Comparison of ENCODE assay signal across 8 cellular contexts in the genomic region with DNA sequence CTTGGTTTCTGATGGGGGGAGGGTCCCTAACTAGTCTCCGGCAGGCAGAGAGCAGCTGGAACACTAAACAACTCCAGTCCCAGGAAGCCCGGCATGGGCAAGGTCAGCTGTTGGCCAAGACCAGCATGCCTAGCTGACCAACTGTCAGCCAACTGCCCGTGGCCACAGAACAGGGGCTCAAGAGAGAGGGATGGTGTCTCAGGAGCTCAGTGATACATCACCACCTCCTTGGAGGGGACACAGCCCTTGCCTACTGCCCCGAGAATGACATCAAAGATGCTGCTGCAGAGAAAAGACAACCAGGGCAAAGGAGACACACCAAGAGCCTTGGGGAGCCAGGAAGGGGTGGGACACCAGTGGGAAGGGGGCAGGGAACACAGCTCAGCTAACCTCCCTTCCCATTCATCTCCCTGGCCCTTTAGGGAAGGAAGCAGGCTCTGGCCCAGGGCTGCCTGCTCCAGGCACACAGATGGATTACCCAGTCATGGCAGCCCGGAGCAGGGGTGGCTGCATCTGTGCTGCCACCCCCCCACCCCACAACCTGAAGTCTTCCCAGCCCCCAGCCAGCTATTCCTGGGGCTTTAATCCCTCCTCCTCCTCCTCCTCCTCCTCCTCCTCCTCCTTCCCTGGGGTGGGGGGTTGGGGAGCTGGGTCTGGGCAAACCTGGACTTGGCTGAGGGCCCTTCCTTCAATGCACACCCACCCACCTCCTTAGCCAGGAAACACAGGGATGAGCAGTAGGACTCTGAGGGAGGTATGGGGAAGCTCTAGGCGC. TPM values are rescaled to one million over a fixed set of nuclear protein-coding genes. Genes with fewer than 3 reads are reported as not detected.
DNase-seq lines count a peak whose midpoint lies in the region; ATAC-seq and TF ChIP-seq lines count a peak whose summit lies in the region.

No MANE protein-coding gene starts in this region.

- in situ Hi-C loops in GM13977 (cut with MboI; ENCODE audit: low pct_unique_long_range_greater_than_20kb, low sequenced_read_pairs, unreplicated experiment), result no loop called here

- peaks cover 0 to 7% (median 2%) of the 10 kb centered on the region in 3 donors for H3K27me3 Mint-ChIP-seq in immature natural killer cell (ENCODE audit: low read depth in 3 of 3)

- no peaks in the 10 kb centered on the region for H3K9me3 Mint-ChIP-seq in immature natural killer cell

- H3K36me3 Mint-ChIP-seq in immature natural killer cell, result no peaks in the 10 kb centered on the region

- DNase-seq in NCI-H524 (lab: John Stamatoyannopoulos, UW) (peak; percentile 72 to 82), NCI-H524 treated with DMSO at 0.1 percent for 48 hours (lab: John Stamatoyannopoulos, UW) (no peak), immature natural killer cell (no peak), stomach (no peak), GM13977 (ENCODE audit: low spot score) (no peak), iPS-NIHi7 (ENCODE audit: extremely low spot score) (no peak)

- H3K36me3 ChIP-seq in stomach, result no peaks in the 10 kb centered on the region

- H3K27me3 ChIP-seq in stomach, result no peaks in the 10 kb centered on the region

- peak overlapping the region; percentile 92 for H3K27ac ChIP-seq in angular gyrus (ENCODE audit: low read depth, low read length)
- peak overlapping the region; percentile 86 to 94 (median 91) for H3K27ac ChIP-seq in stomach

- WGBS in stomach, 5 donors, result 49 to 69% (median 58%) methylated on average over 5 to 6 of the region's 6 CpGs

- intact Hi-C loops in stomach (cut with DNase I; ENCODE audit: low total_unique reads), result no loop called here

- no peak for TF ChIP-seq POLR2A in stomach (IDR thresholded peaks at IDR 0.05)

- TF ChIP-seq CTCF in stomach (IDR thresholded peaks at IDR 0.05), result no peak
- TF ChIP-seq CTCF in GM13977 (IDR thresholded peaks at IDR 0.05; ENCODE audit: extremely low read depth, insufficient read depth, missing control alignments), result no peak

- peak overlapping the region; percentile 42 to 57 (median 50) for H3K4me3 Mint-ChIP-seq in immature natural killer cell

- H3K9me3 ChIP-seq in stomach, result no peaks in the 10 kb centered on the region

- no peak for TF ChIP-seq EP300 in stomach (IDR thresholded peaks at IDR 0.05)

- ATAC-seq in HG03175 (IDR thresholded peaks at IDR 0.05; ENCODE audit: unreplicated experiment), result no peak

- H3K4me1 Mint-ChIP-seq in immature natural killer cell, result peaks cover 12 to 13% of the 10 kb centered on the region in 2 donors

- H3K4me1 ChIP-seq in stomach, result peaks cover 46 to 72% (median 67%) of the 10 kb centered on the region in 4 donors

- peak overlapping the region in 1 of 6 donors; percentile 57 for H3K27ac Mint-ChIP-seq in immature natural killer cell

- H3K4me3 ChIP-seq in stomach, result peak overlapping the region; percentile 64 to 87 (median 80)

RNA-seq across cellular contexts. Expression of gene BIN1, which starts 1.9 kb away (rescaled TPM):
- polyA plus RNA-seq in immature natural killer cell, result 100 to 1,000 TPM; 110 to 169 (median 167) TPM
- 100 to 1,000 TPM in 1 of 5 donors, 10 to 100 TPM in 4; 39.1 to 175 (median 45.1) TPM for total RNA-seq in stomach
- 10 to 100 TPM; 47.8 to 49.6 (median 47.8) TPM for polyA plus RNA-seq in stomach

Comparison
In these comparisons a context has a peak if more than half of its experiments do, and no peak if none do; other contexts are left out.
1. DNase-seq: peak in NCI-H524 (2 of 2); none in NCI-H524 treated with DMSO at 0.1 percent for 48 hours (single experiment), immature natural killer cell (0 of 3), stomach (single experiment), GM13977 (single experiment) and iPS-NIHi7 (single experiment).